In genomic region chrX:39479856-39480255, GRCh38 we compare ENCODE assay signal across 34 cellular contexts.
"Had no signal": no experiment of that assay in that cellular context is flagged by ENCODE, and none has a peak within 500 bp of the region (broad histone marks: within the 10 kb centered on the region; RNA-seq: fewer than 3 reads in every experiment).

No MANE protein-coding gene starts in this region.

- H3K9me3 Mint-ChIP-seq: activated B cell treated with CpG ODN at 0.5 μM for 24 hours; activated CD4-positive, alpha-beta memory T cell treated with anti-CD3 and anti-CD28 coated beads for 36 hours; activated naive CD4-positive, alpha-beta T cell treated with anti-CD3 and anti-CD28 coated beads, Interleukin-2, amount 10 ng/mL, durations not matched to agents 7 days and 5 days; activated naive CD8-positive, alpha-beta T cell treated with anti-CD3 and anti-CD28 coated beads, Interleukin-2, amount 50 U/mL, for 24 hours; activated T-cell treated with anti-CD3 and anti-CD28 coated beads, Interleukin-2, amount 50 U/mL, for 4 hours; activated T-helper 1 cell treated with anti-CD3 and anti-CD28 coated beads, Interleukin-12 subunit alpha, Interleukin-12 subunit beta, Interleukin-2, Interleukin-4 antibody, amounts not matched to agents 30 ng/mL and 10 ng/mL and 1 ng/mL, durations not matched to agents 14 hours and 24 hours and 36 hours had no signal

- H3K27ac Mint-ChIP-seq: activated B cell treated with CpG ODN at 0.5 μM for 24 hours; activated CD4-positive, alpha-beta memory T cell treated with anti-CD3 and anti-CD28 coated beads for 36 hours; activated naive CD4-positive, alpha-beta T cell treated with anti-CD3 and anti-CD28 coated beads, Interleukin-2, amount 10 ng/mL, durations not matched to agents 7 days and 5 days; activated naive CD8-positive, alpha-beta T cell; activated naive CD8-positive, alpha-beta T cell treated with anti-CD3 and anti-CD28 coated beads, Interleukin-2, amount 50 U/mL, for 24 hours; activated T-helper 1 cell treated with anti-CD3 and anti-CD28 coated beads, Interleukin-12 subunit alpha, Interleukin-12 subunit beta, Interleukin-2, Interleukin-4 antibody, amounts not matched to agents 30 ng/mL and 10 ng/mL and 1 ng/mL, durations not matched to agents 14 hours and 24 hours and 36 hours had no signal

- H3K9me3 ChIP-seq: MG63, Peyer's patch had no signal

- H3K4me3 Mint-ChIP-seq: activated B cell treated with CpG ODN at 0.5 μM for 24 hours; activated CD4-positive, alpha-beta memory T cell treated with anti-CD3 and anti-CD28 coated beads for 36 hours; activated naive CD4-positive, alpha-beta T cell treated with anti-CD3 and anti-CD28 coated beads, Interleukin-2, amount 10 ng/mL, durations not matched to agents 7 days and 5 days; activated naive CD8-positive, alpha-beta T cell; activated naive CD8-positive, alpha-beta T cell treated with anti-CD3 and anti-CD28 coated beads, Interleukin-2, amount 50 U/mL, for 24 hours; activated T-cell treated with anti-CD3 and anti-CD28 coated beads, Interleukin-2, amount 50 U/mL, for 4 hours; activated T-helper 1 cell treated with anti-CD3 and anti-CD28 coated beads, Interleukin-12 subunit alpha, Interleukin-12 subunit beta, Interleukin-2, Interleukin-4 antibody, amounts not matched to agents 30 ng/mL and 10 ng/mL and 1 ng/mL, durations not matched to agents 14 hours and 24 hours and 36 hours; brain had no signal

- H3K36me3 Mint-ChIP-seq: activated CD4-positive, alpha-beta memory T cell treated with anti-CD3 and anti-CD28 coated beads for 36 hours; activated naive CD4-positive, alpha-beta T cell treated with anti-CD3 and anti-CD28 coated beads, Interleukin-2, amount 10 ng/mL, durations not matched to agents 7 days and 5 days; activated naive CD8-positive, alpha-beta T cell; brain had no signal

- H3K4me1 Mint-ChIP-seq: activated naive CD4-positive, alpha-beta T cell treated with anti-CD3 and anti-CD28 coated beads, Interleukin-2, amount 10 ng/mL, durations not matched to agents 7 days and 5 days had no signal

- H3K27ac ChIP-seq: cardiac muscle cell, Peyer's patch, VCaP had no signal

- H3K36me3 ChIP-seq: cardiac muscle cell, MG63, Peyer's patch had no signal

- H3K27me3 Mint-ChIP-seq: activated B cell treated with CpG ODN at 0.5 μM for 24 hours; activated CD4-positive, alpha-beta memory T cell treated with anti-CD3 and anti-CD28 coated beads for 36 hours; activated naive CD4-positive, alpha-beta T cell treated with anti-CD3 and anti-CD28 coated beads, Interleukin-2, amount 10 ng/mL, durations not matched to agents 7 days and 5 days; activated naive CD8-positive, alpha-beta T cell; activated naive CD8-positive, alpha-beta T cell treated with anti-CD3 and anti-CD28 coated beads, Interleukin-2, amount 50 U/mL, for 24 hours; brain had no signal

- ATAC-seq: activated naive CD8-positive, alpha-beta T cell treated with anti-CD3 and anti-CD28 coated beads, Interleukin-2, amount 50 U/mL, for 24 hours; activated T-cell treated with anti-CD3 and anti-CD28 coated beads, Interleukin-2, amount 50 U/mL, for 4 hours; Right ventricle myocardium inferior had no signal

- DNase-seq: activated B cell treated with CpG ODN at 0.5 μM for 24 hours; activated CD4-positive, alpha-beta memory T cell treated with anti-CD3 and anti-CD28 coated beads for 36 hours; activated CD4-positive, alpha-beta T cell treated with anti-CD3 and anti-CD28 coated beads for 4 hours; activated CD4-positive, alpha-beta T cell treated with anti-CD3 and anti-CD28 coated beads, Interleukin-2, amount 50 U/mL, for 1 hour; activated CD4-positive, CD25-positive, alpha-beta regulatory T cell treated with anti-CD3 and anti-CD28 coated beads, Interleukin-2, amount 50 U/mL, for 72 hours; activated CD8-positive, alpha-beta memory T cell treated with anti-CD3 and anti-CD28 coated beads, Interleukin-2, amount 50 U/mL, for 4 hours; activated effector memory CD4-positive, alpha-beta T cell treated with Interleukin-2 at 50 U/mL for 16 hours; activated naive CD4-positive, alpha-beta T cell treated with anti-CD3 and anti-CD28 coated beads, Interleukin-2, amount 10 ng/mL, durations not matched to agents 7 days and 5 days; activated naive CD8-positive, alpha-beta T cell treated with anti-CD3 and anti-CD28 coated beads, Interleukin-2, amount 50 U/mL, for 24 hours; activated T-cell treated with anti-CD3 and anti-CD28 coated beads for 4 hours; activated T-cell treated with anti-CD3 and anti-CD28 coated beads, Interleukin-2, amount 50 U/mL, for 4 hours; anterior cingulate cortex; Karpas-422; KBM-7; MG63; NCI-H1048; NCI-H1105 treated with DMSO at 0.1 percent for 48 hours; NCI-H1436; NCI-H1694; NCI-H2029; NCI-H345; NCI-H524 treated with DMSO at 0.1 percent for 48 hours; Peyer's patch; RPMI8226; SW 1271; T-helper 1 cell; T-helper 2 cell; T-helper 9 cell had no signal

- H3K27me3 ChIP-seq: cardiac muscle cell, MG63, Peyer's patch had no signal

- H3K4me1 ChIP-seq: Peyer's patch had no signal

- H3K4me3 ChIP-seq: cardiac muscle cell, MG63, Peyer's patch had no signal
